Comparison of ENCODE assay signal across 12 cellular contexts in the genomic region with DNA sequence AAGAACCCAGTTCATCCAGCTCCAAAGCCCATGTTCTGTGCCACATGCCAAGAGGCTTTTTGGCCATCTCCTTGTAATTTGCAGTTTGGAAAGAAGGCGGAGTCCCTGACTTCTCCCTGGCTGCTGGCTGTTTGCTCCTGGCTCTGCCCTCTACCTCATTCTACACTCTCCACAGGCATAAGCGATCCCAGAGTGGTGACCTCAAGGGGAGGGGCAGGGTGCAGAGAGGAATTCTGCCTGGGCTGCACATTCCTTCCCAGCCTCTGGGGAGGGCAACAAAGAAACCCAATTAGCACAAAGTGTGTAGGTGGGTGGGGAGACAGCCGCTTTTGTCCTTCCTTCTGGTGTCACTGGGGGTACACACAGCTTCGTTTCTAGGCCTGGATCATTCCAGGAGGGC.
DNase-seq lines count a peak whose midpoint lies in the region; ATAC-seq, FAIRE-seq and TF ChIP-seq lines count a peak whose summit lies in the region.
"Had no signal": no experiment of that assay in that cellular context is flagged by ENCODE, and none has a peak within 500 bp of the region (broad histone marks: within the 10 kb centered on the region; RNA-seq: fewer than 3 reads in every experiment).

No MANE protein-coding gene starts in this region.

- no peak overlapping the region for H3K4ac ChIP-seq in IMR-90 (ENCODE audit: low read depth, low read length)

- no peak overlapping the region for H3K9ac ChIP-seq in IMR-90 (ENCODE audit: low read depth, low read length)

- intact Hi-C loops in IMR-90 (cut with micrococcal nuclease) (no loop called here), esophagus squamous epithelium (cut with DNase I) (no loop called here)

- peaks cover 2% of the 10 kb centered on the region; the same call in 1 of the 2 replicates for H3K4me1 ChIP-seq in IMR-90 (ENCODE audit: control insufficient read depth, insufficient read depth, low read length)
- H3K4me1 ChIP-seq in cardiac muscle cell (ENCODE audit: low read depth), result peaks cover 3% of the 10 kb centered on the region
- H3K4me1 ChIP-seq in esophagus squamous epithelium, result peaks cover 4 to 21% (median 5%) of the 10 kb centered on the region in 3 donors

- H2AK9ac ChIP-seq in IMR-90 (replicated peaks; ENCODE audit: low read depth, low read length, poor library complexity), result no peak overlapping the region

- H4K20me1 ChIP-seq in IMR-90 (ENCODE audit: insufficient read depth, low read length), result no peaks in the 10 kb centered on the region

- dilution Hi-C loops in IMR-90 (cut with HindIII; ENCODE audit: low sequenced_read_pairs, unreplicated experiment), result no loop called here

- H3K79me1 ChIP-seq in IMR-90 (ENCODE audit: low read depth in 1 of 2, low read length in 2 of 2), result no peaks in the 10 kb centered on the region

- FAIRE-seq in HTR-8/SVneo (lab: Jason Lieb, UNC), result no peak

- no peak for TF ChIP-seq RAD21 in IMR-90 (IDR thresholded peaks at IDR 0.05; ENCODE audit: low read length)

- H2AFZ ChIP-seq in IMR-90 (replicated peaks; ENCODE audit: low read length, poor library complexity), result no peak overlapping the region

- H3K27ac ChIP-seq in IMR-90 (ENCODE audit: insufficient read depth, low read length) (no peak overlapping the region), cardiac muscle cell (no peak overlapping the region), esophagus squamous epithelium (no peak overlapping the region)
- H3K27ac ChIP-seq: RWPE1 had no signal

- H2AK5ac ChIP-seq in IMR-90 (ENCODE audit: low read depth, low read length), result no peak overlapping the region

- H2BK5ac ChIP-seq in IMR-90 (ENCODE audit: low read depth, low read length, poor library complexity, severe bottlenecking), result no peak overlapping the region

- H2BK15ac ChIP-seq in IMR-90 (ENCODE audit: low read depth, low read length), result no peak overlapping the region

- DNase-seq in AG10803 (ENCODE audit: low read depth) (peak; percentile 55), IMR-90 (no peak), cardiac muscle cell (ENCODE audit: low read depth in 1 of 2, low spot score in 1 of 2) (peak; percentile 55 to 58), myocyte (ENCODE audit: low read depth) (peak; percentile 49), SKM-1 (lab: John Stamatoyannopoulos, UW; ENCODE audit: unreplicated experiment) (no peak), HTR-8/SVneo (ENCODE audit: insufficient read length, low spot score) (no peak), esophagus squamous epithelium (lab: John Stamatoyannopoulos, UW) (no peak)
- DNase-seq: cortex of kidney, nucleus accumbens had no signal

- in situ Hi-C loops in IMR-90 (cut with MboI; ENCODE audit: low sequenced_read_pairs), result no loop called here

- H3K9me3 ChIP-seq in IMR-90 (ENCODE audit: control insufficient read depth, insufficient read depth, low read length), result no peaks in the 10 kb centered on the region
- no peaks in the 10 kb centered on the region for H3K9me3 ChIP-seq in cardiac muscle cell (ENCODE audit: low read depth)
- no peaks in the 10 kb centered on the region for H3K9me3 ChIP-seq in esophagus squamous epithelium

- no peak for TF ChIP-seq POLR2A in IMR-90 (IDR thresholded peaks at IDR 0.05; ENCODE audit: low read depth, low read length)
- no peak for TF ChIP-seq POLR2A in GM18505 (IDR thresholded peaks at IDR 0.05; ENCODE audit: borderline replicate concordance, extremely low read depth, insufficient read depth, insufficient read length)
- no peak for TF ChIP-seq POLR2A in esophagus squamous epithelium (IDR thresholded peaks at IDR 0.05)

- H3K36me3 ChIP-seq in IMR-90 (ENCODE audit: control insufficient read depth, insufficient read depth, low read length), result no peaks in the 10 kb centered on the region
- no peaks in the 10 kb centered on the region for H3K36me3 ChIP-seq in cardiac muscle cell
- H3K36me3 ChIP-seq in esophagus squamous epithelium, result no peaks in the 10 kb centered on the region

- TF ChIP-seq CTCF in AG10803 (conservative IDR thresholded peaks at IDR 0.05; ENCODE audit: low read length) (0 out of 2 replicates have a peak, but pooled peaks have one; percentile 1), IMR-90 (conservative IDR thresholded peaks at IDR 0.05; ENCODE audit: low read depth, low read length) (no peak), cardiac muscle cell (IDR thresholded peaks at IDR 0.05; ENCODE audit: low read depth, low read length) (no peak), esophagus squamous epithelium (IDR thresholded peaks at IDR 0.05) (no peak)

- no peak overlapping the region for H3K18ac ChIP-seq in IMR-90 (ENCODE audit: low read depth, low read length)

- H3K9me1 ChIP-seq in IMR-90 (ENCODE audit: insufficient read depth, low read length), result no peaks in the 10 kb centered on the region

- no peak overlapping the region for H2BK20ac ChIP-seq in IMR-90 (ENCODE audit: low read depth, low read length)

- H4K8ac ChIP-seq in IMR-90 (ENCODE audit: low read depth in 2 of 2, low read length in 2 of 2), result no peak overlapping the region

- no peak overlapping the region for H3K23ac ChIP-seq in IMR-90 (ENCODE audit: low read depth, low read length)

- CTCF ChIA-PET in IMR-90 (lab: Yijun Ruan, JAX), result no interaction called here

- BruUV-seq in IMR-90 (replicated peaks; lab: Mats Ljungman, UMichigan), result no TSS peak

- no CpG with 5 or more reads among the region's 4 CpGs for WGBS in IMR-90 (ENCODE audit: extremely low coverage in 2 of 2, insufficient read length in 1 of 2), 2 experiments
- WGBS in esophagus squamous epithelium, 2 donors, result 51 to 75% methylated on average over 2 to 4 of the region's 4 CpGs

- peak; percentile 44; the same call in 1 of the 2 replicates for ATAC-seq in IMR-90 (ENCODE audit: low read depth)
- no peak for ATAC-seq in GM18505 (IDR thresholded peaks at IDR 0.05; ENCODE audit: unreplicated experiment)
- ATAC-seq: activated CD4-positive, CD25-positive, alpha-beta regulatory T cell treated with anti-CD3 and anti-CD28 coated beads, Interleukin-2, amount 50 U/mL, for 24 hours had no signal

- H3K4me3 ChIP-seq in AG10803 (ENCODE audit: low read length) (no peak overlapping the region), IMR-90 (ENCODE audit: insufficient read depth, low read depth, low read length) (no peak overlapping the region), cardiac muscle cell (no peak overlapping the region), esophagus squamous epithelium (no peak overlapping the region)

- H3K27me3 ChIP-seq in IMR-90 (ENCODE audit: control insufficient read depth, insufficient read depth, low read length), result peaks cover 3% of the 10 kb centered on the region
- no peaks in the 10 kb centered on the region for H3K27me3 ChIP-seq in cardiac muscle cell
- H3K27me3 ChIP-seq in esophagus squamous epithelium, result no peaks in the 10 kb centered on the region

- H2BK120ac ChIP-seq in IMR-90 (ENCODE audit: low read depth, low read length), result no peak overlapping the region

- H3K4me2 ChIP-seq in IMR-90 (ENCODE audit: low read depth, low read length), result no peak overlapping the region

- POLR2A ChIA-PET in IMR-90 (lab: Charles Lee; ENCODE audit: unreplicated experiment), result no interaction called here

- no peak overlapping the region for H4K91ac ChIP-seq in IMR-90 (ENCODE audit: insufficient read depth, low read depth, low read length)

- no peak overlapping the region for H4K5ac ChIP-seq in IMR-90 (ENCODE audit: low read depth, low read length)

- no peak overlapping the region for H3K56ac ChIP-seq in IMR-90 (ENCODE audit: extremely low read depth, insufficient read depth, low read length)

- no peak overlapping the region for H3K14ac ChIP-seq in IMR-90 (replicated peaks; ENCODE audit: low read depth, low read length)

TF ChIP-seq in IMR-90, 13 proteins besides CTCF, POLR2A, EP300 and RAD21:
- TF ChIP-seq CHD1 (IDR thresholded peaks at IDR 0.05; ENCODE audit: low read depth, low read length) (no peak), CEBPB (IDR thresholded peaks at IDR 0.05; ENCODE audit: low read depth, low read length) (no peak), MAZ (IDR thresholded peaks at IDR 0.05; ENCODE audit: borderline replicate concordance, low read depth, low read length) (no peak), MAFK (IDR thresholded peaks at IDR 0.05; ENCODE audit: low read depth, low read length) (no peak), SMC3 (IDR thresholded peaks at IDR 0.05; ENCODE audit: low read depth, low read length) (no peak), RFX5 (IDR thresholded peaks at IDR 0.05; ENCODE audit: low read depth, low read length) (no peak), RCOR1 (IDR thresholded peaks at IDR 0.05; ENCODE audit: insufficient replicate concordance, low read length) (no peak), NFE2L2 (IDR thresholded peaks at IDR 0.05; ENCODE audit: low read depth, low read length) (no peak), FOS (IDR thresholded peaks at IDR 0.05; ENCODE audit: low read depth, low read length) (no peak), BHLHE40 (IDR thresholded peaks at IDR 0.05; ENCODE audit: low read depth, low read length) (no peak), MXI1 (IDR thresholded peaks at IDR 0.05; ENCODE audit: borderline replicate concordance, low read depth, low read length) (no peak)
- TF ChIP-seq, protein P1, sequence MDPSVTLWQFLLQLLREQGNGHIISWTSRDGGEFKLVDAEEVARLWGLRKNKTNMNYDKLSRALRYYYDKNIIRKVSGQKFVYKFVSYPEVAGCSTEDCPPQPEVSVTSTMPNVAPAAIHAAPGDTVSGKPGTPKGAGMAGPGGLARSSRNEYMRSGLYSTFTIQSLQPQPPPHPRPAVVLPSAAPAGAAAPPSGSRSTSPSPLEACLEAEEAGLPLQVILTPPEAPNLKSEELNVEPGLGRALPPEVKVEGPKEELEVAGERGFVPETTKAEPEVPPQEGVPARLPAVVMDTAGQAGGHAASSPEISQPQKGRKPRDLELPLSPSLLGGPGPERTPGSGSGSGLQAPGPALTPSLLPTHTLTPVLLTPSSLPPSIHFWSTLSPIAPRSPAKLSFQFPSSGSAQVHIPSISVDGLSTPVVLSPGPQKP (IDR thresholded peaks at IDR 0.05; ENCODE audit: borderline replicate concordance, low read depth, low read length), result no peak
- TF ChIP-seq, protein P2, sequence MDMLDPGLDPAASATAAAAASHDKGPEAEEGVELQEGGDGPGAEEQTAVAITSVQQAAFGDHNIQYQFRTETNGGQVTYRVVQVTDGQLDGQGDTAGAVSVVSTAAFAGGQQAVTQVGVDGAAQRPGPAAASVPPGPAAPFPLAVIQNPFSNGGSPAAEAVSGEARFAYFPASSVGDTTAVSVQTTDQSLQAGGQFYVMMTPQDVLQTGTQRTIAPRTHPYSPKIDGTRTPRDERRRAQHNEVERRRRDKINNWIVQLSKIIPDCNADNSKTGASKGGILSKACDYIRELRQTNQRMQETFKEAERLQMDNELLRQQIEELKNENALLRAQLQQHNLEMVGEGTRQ (IDR thresholded peaks at IDR 0.05; ENCODE audit: low read depth, low read length), result no peak
TF ChIP-seq in IMR-90: peak in this region for 0.

Comparison
In these comparisons a context has a peak if more than half of its experiments do, and no peak if none do; other contexts are left out.
1. DNase-seq: peak in AG10803 (single experiment), cardiac muscle cell (2 of 2) and myocyte (single experiment); none in IMR-90 (single experiment), SKM-1 (single experiment), HTR-8/SVneo (single experiment) and esophagus squamous epithelium (single experiment).